Comparison of ENCODE assay signal across 8 cellular contexts in genomic region chr1:117605811-117606607, GRCh38. TPM values are rescaled to one million over a fixed set of nuclear protein-coding genes. Genes with fewer than 3 reads are reported as not detected.
DNase-seq lines count a peak whose midpoint lies in the region; ATAC-seq and TF ChIP-seq lines count a peak whose summit lies in the region.

Gene TENT5C (plus strand): TSS chr1:117606048. CDS start chr1:117622869, 16,821 bp downstream.

- H3K9me3 ChIP-seq in mucosa of stomach (ENCODE audit: control insufficient read depth, low read length), result no peaks in the 10 kb centered on the region

- peak within 1 kb of the TSS; percentile 90 for H3K9ac ChIP-seq in mucosa of stomach (ENCODE audit: low read length)

- DNase-seq in DMS53 treated with DMSO at 0.1 percent for 48 hours (lab: John Stamatoyannopoulos, UW; ENCODE audit: unreplicated experiment), result peak; percentile 54
- DNase-seq in OCI-M2 (lab: John Stamatoyannopoulos, UW; ENCODE audit: unreplicated experiment), result peak; percentile 78
- DNase-seq in activated T-cell treated with anti-CD3 and anti-CD28 coated beads, Interleukin-2, amount 50 U/mL, for 1 hour, result peak; percentile 99
- peak; percentile 95 to 96 for DNase-seq in stimulated activated CD8-positive, alpha-beta memory T cell treated with anti-CD3 and anti-CD28 coated beads, Interleukin-4, amount 100 ng/mL, for 4 hours (ENCODE audit: low read depth in 2 of 2, low spot score in 1 of 2)

- TF ChIP-seq RAD21 in Ishikawa (IDR thresholded peaks at IDR 0.05; ENCODE audit: low read depth), result no peak

- no peaks in the 10 kb centered on the region for H3K36me3 ChIP-seq in mucosa of stomach (ENCODE audit: control insufficient read depth, insufficient read depth, low read length)

- peak within 1 kb of the TSS; percentile 80 for H3K4me3 ChIP-seq in mucosa of stomach (ENCODE audit: low read length)

- TF ChIP-seq EP300 in Ishikawa (IDR thresholded peaks at IDR 0.05; ENCODE audit: borderline replicate concordance), result no peak

- H3K27me3 ChIP-seq in mucosa of stomach (ENCODE audit: control insufficient read depth, insufficient read depth, low read length), result no peaks in the 10 kb centered on the region

- peak; percentile 81 for ATAC-seq in GM21717 (IDR thresholded peaks at IDR 0.05; ENCODE audit: unreplicated experiment)
- peak; percentile 100 for ATAC-seq in esophagus mucosa

- H3K4me1 ChIP-seq in mucosa of stomach (ENCODE audit: control insufficient read depth, insufficient read depth, low read length), result peaks cover 30% of the 10 kb centered on the region

TF ChIP-seq in Ishikawa, 13 proteins besides CTCF, POLR2A, EP300 and RAD21:
- no peak; the same call in 1 of the 2 replicates for TF ChIP-seq TCF12 (IDR thresholded peaks at IDR 0.05; ENCODE audit: low read depth)
- no peak for TF ChIP-seq CREB1 (IDR thresholded peaks at IDR 0.05; ENCODE audit: low read depth)
- no peak for TF ChIP-seq NFIC (IDR thresholded peaks at IDR 0.05)
- no peak for TF ChIP-seq FOXM1 (IDR thresholded peaks at IDR 0.05; ENCODE audit: borderline replicate concordance, low read depth)
- no peak; the same call in 1 of the 2 replicates for TF ChIP-seq YY1 (IDR thresholded peaks at IDR 0.05; ENCODE audit: low read depth)
- peak; percentile 94 for TF ChIP-seq TAF1 (IDR thresholded peaks at IDR 0.05; ENCODE audit: low read depth)
- no peak for TF ChIP-seq TEAD4 (IDR thresholded peaks at IDR 0.05)
- no peak for TF ChIP-seq CEBPB (IDR thresholded peaks at IDR 0.05)
- TF ChIP-seq, protein P1, sequence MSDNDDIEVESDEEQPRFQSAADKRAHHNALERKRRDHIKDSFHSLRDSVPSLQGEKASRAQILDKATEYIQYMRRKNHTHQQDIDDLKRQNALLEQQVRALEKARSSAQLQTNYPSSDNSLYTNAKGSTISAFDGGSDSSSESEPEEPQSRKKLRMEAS (IDR thresholded peaks at IDR 0.05), result no peak
- TF ChIP-seq REST (IDR thresholded peaks at IDR 0.05; ENCODE audit: low read depth), result 0 out of 2 replicates have a peak, but pooled peaks have one; percentile 5
- TF ChIP-seq EGR1 (IDR thresholded peaks at IDR 0.05), result peak; percentile 62
- TF ChIP-seq ZBTB7A (IDR thresholded peaks at IDR 0.05; ENCODE audit: low read depth), result peak; percentile 95
- no peak for TF ChIP-seq USF1 (IDR thresholded peaks at IDR 0.05)
TF ChIP-seq in Ishikawa: peak in this region for 4.

RNA-seq across cellular contexts. Expression of gene TENT5C, which starts in this region (rescaled TPM):
- total RNA-seq in esophagus mucosa, result 1.1 TPM

Comparison
In these comparisons a context has a peak if more than half of its experiments do, and no peak if none do; other contexts are left out.
1. Peak in every context shown above with its lines: DNase-seq, ATAC-seq and H3K4me3 ChIP-seq.